ENCODE assay signal across 1 cellular context in the genomic region with DNA sequence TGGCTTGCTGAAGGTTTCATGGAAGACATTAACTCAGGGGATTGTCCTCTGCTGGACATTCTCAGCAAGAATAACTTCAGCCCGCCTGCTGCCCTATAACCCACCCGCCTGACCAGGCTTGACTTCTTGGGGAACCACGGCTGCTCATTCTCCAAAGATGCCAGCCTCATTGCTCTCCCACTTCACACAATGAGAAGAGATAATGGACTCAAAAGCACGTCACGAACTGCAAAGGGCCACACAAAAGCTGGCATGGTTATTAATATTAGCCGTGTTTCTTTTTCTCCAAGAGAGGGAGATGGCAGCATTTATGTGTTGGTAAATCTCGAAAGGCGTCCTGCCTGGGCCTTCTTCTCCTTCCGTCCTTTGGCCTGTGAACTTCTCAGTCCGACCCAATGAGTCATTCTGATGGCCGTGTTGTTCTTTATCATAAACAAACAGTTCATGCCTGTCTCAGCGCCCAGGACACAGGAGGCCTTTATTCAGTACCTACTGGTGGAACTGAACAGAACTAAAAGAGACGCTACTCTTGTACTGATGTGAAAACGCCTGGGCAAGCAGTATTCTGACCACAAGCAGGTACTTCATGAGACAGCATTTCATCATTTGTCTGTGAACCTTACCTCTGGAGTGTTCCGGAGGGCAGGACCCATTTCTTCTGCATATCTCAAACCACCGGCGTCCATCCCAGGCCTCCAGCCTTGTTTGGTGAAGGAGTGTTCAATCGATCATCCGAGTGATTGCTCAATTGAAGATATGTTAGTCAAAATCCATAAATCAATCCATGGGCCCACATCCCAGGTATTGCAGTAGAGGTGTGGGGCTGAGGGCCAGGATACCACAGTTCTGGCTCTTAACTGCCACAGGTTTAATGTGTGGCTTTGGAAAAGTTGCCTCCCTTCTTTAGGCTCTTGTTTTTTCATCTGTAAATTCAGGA.
TF ChIP-seq lines count a peak whose summit lies in the region.

No MANE protein-coding gene starts in this region.

TF ChIP-seq in HepG2, 621 proteins besides CTCF, POLR2A, EP300 and RAD21 (continued from another document and continues in another):
- TF ChIP-seq, protein P1, sequence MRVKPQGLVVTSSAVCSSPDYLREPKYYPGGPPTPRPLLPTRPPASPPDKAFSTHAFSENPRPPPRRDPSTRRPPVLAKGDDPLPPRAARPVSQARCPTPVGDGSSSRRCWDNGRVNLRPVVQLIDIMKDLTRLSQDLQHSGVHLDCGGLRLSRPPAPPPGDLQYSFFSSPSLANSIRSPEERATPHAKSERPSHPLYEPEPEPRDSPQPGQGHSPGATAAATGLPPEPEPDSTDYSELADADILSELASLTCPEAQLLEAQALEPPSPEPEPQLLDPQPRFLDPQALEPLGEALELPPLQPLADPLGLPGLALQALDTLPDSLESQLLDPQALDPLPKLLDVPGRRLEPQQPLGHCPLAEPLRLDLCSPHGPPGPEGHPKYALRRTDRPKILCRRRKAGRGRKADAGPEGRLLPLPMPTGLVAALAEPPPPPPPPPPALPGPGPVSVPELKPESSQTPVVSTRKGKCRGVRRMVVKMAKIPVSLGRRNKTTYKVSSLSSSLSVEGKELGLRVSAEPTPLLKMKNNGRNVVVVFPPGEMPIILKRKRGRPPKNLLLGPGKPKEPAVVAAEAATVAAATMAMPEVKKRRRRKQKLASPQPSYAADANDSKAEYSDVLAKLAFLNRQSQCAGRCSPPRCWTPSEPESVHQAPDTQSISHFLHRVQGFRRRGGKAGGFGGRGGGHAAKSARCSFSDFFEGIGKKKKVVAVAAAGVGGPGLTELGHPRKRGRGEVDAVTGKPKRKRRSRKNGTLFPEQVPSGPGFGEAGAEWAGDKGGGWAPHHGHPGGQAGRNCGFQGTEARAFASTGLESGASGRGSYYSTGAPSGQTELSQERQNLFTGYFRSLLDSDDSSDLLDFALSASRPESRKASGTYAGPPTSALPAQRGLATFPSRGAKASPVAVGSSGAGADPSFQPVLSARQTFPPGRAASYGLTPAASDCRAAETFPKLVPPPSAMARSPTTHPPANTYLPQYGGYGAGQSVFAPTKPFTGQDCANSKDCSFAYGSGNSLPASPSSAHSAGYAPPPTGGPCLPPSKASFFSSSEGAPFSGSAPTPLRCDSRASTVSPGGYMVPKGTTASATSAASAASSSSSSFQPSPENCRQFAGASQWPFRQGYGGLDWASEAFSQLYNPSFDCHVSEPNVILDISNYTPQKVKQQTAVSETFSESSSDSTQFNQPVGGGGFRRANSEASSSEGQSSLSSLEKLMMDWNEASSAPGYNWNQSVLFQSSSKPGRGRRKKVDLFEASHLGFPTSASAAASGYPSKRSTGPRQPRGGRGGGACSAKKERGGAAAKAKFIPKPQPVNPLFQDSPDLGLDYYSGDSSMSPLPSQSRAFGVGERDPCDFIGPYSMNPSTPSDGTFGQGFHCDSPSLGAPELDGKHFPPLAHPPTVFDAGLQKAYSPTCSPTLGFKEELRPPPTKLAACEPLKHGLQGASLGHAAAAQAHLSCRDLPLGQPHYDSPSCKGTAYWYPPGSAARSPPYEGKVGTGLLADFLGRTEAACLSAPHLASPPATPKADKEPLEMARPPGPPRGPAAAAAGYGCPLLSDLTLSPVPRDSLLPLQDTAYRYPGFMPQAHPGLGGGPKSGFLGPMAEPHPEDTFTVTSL (CRISPR knock-in tag; IDR thresholded peaks at IDR 0.05; ENCODE audit: borderline replicate concordance) = peak; percentile 79; the same call in 1 of the 2 replicates
- TF ChIP-seq RNF2 (conservative IDR thresholded peaks at IDR 0.05; ENCODE audit: low read depth) = 0 out of 2 replicates have a peak, but pooled peaks have one; percentile 44
- TF ChIP-seq LCORL (IDR thresholded peaks at IDR 0.05) = no peak
- 0 out of 2 replicates have a peak, but pooled peaks have one; percentile 46 for TF ChIP-seq LCORL (CRISPR knock-in tag; IDR thresholded peaks at IDR 0.05)
- peak; percentile 83 for TF ChIP-seq MAFF (IDR thresholded peaks at IDR 0.05; ENCODE audit: low read depth, low read length)
- peak; percentile 35 for TF ChIP-seq ZEB1 (IDR thresholded peaks at IDR 0.05; ENCODE audit: insufficient replicate concordance, low read depth)
- 0 out of 2 replicates have a peak, but pooled peaks have one; percentile 34 for TF ChIP-seq SATB2 (CRISPR knock-in tag; IDR thresholded peaks at IDR 0.05)
- no peak for TF ChIP-seq ZNF333 (CRISPR knock-in tag; IDR thresholded peaks at IDR 0.05; ENCODE audit: borderline replicate concordance)
- TF ChIP-seq, protein P2, sequence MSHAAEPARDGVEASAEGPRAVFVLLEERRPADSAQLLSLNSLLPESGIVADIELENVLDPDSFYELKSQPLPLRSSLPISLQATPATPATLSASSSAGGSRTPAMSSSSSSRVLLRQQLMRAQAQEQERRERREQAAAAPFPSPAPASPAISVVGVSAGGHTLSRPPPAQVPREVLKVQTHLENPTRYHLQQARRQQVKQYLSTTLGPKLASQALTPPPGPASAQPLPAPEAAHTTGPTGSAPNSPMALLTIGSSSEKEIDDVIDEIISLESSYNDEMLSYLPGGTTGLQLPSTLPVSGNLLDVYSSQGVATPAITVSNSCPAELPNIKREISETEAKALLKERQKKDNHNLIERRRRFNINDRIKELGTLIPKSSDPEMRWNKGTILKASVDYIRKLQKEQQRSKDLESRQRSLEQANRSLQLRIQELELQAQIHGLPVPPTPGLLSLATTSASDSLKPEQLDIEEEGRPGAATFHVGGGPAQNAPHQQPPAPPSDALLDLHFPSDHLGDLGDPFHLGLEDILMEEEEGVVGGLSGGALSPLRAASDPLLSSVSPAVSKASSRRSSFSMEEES (CRISPR knock-in tag; IDR thresholded peaks at IDR 0.05) = 0 out of 2 replicates have a peak, but pooled peaks have one; percentile 10
- no peak for TF ChIP-seq NR2F6 (IDR thresholded peaks at IDR 0.05)
- 0 out of 2 replicates have a peak, but pooled peaks have one; percentile 39 for TF ChIP-seq NR2F6 (CRISPR knock-in tag; IDR thresholded peaks at IDR 0.05)
- TF ChIP-seq NCOR1 (IDR thresholded peaks at IDR 0.05; ENCODE audit: borderline replicate concordance, low read length) = peak; percentile 5; the same call in 1 of the 2 replicates
- no peak for TF ChIP-seq ARID2 (CRISPR knock-in tag; IDR thresholded peaks at IDR 0.05; ENCODE audit: borderline replicate concordance)
- TF ChIP-seq, protein P3, sequence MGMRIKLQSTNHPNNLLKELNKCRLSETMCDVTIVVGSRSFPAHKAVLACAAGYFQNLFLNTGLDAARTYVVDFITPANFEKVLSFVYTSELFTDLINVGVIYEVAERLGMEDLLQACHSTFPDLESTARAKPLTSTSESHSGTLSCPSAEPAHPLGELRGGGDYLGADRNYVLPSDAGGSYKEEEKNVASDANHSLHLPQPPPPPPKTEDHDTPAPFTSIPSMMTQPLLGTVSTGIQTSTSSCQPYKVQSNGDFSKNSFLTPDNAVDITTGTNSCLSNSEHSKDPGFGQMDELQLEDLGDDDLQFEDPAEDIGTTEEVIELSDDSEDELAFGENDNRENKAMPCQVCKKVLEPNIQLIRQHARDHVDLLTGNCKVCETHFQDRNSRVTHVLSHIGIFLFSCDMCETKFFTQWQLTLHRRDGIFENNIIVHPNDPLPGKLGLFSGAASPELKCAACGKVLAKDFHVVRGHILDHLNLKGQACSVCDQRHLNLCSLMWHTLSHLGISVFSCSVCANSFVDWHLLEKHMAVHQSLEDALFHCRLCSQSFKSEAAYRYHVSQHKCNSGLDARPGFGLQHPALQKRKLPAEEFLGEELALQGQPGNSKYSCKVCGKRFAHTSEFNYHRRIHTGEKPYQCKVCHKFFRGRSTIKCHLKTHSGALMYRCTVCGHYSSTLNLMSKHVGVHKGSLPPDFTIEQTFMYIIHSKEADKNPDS (CRISPR knock-in tag; IDR thresholded peaks at IDR 0.05) = no peak
- TF ChIP-seq CAMTA2 (CRISPR knock-in tag; IDR thresholded peaks at IDR 0.05; ENCODE audit: borderline replicate concordance) = no peak
- 0 out of 2 replicates have a peak, but pooled peaks have one; percentile 56 for TF ChIP-seq CCDC6 (CRISPR knock-in tag; IDR thresholded peaks at IDR 0.05)
- peak; percentile 72 for TF ChIP-seq ZFX (CRISPR knock-in tag; IDR thresholded peaks at IDR 0.05; ENCODE audit: low read depth)
- 0 out of 2 replicates have a peak, but pooled peaks have one; percentile 21 for TF ChIP-seq ZSCAN25 (CRISPR knock-in tag; IDR thresholded peaks at IDR 0.05)
- TF ChIP-seq, protein P4, sequence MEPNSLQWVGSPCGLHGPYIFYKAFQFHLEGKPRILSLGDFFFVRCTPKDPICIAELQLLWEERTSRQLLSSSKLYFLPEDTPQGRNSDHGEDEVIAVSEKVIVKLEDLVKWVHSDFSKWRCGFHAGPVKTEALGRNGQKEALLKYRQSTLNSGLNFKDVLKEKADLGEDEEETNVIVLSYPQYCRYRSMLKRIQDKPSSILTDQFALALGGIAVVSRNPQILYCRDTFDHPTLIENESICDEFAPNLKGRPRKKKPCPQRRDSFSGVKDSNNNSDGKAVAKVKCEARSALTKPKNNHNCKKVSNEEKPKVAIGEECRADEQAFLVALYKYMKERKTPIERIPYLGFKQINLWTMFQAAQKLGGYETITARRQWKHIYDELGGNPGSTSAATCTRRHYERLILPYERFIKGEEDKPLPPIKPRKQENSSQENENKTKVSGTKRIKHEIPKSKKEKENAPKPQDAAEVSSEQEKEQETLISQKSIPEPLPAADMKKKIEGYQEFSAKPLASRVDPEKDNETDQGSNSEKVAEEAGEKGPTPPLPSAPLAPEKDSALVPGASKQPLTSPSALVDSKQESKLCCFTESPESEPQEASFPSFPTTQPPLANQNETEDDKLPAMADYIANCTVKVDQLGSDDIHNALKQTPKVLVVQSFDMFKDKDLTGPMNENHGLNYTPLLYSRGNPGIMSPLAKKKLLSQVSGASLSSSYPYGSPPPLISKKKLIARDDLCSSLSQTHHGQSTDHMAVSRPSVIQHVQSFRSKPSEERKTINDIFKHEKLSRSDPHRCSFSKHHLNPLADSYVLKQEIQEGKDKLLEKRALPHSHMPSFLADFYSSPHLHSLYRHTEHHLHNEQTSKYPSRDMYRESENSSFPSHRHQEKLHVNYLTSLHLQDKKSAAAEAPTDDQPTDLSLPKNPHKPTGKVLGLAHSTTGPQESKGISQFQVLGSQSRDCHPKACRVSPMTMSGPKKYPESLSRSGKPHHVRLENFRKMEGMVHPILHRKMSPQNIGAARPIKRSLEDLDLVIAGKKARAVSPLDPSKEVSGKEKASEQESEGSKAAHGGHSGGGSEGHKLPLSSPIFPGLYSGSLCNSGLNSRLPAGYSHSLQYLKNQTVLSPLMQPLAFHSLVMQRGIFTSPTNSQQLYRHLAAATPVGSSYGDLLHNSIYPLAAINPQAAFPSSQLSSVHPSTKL (CRISPR knock-in tag; IDR thresholded peaks at IDR 0.05) = peak; percentile 76
- TF ChIP-seq NFATC3 (CRISPR knock-in tag; IDR thresholded peaks at IDR 0.05) = no peak
- peak; percentile 23; the same call in 1 of the 2 replicates for TF ChIP-seq ZNF772 (CRISPR knock-in tag; IDR thresholded peaks at IDR 0.05)
- TF ChIP-seq PHF5A (CRISPR knock-in tag; IDR thresholded peaks at IDR 0.05; ENCODE audit: low read depth, unreplicated experiment) = peak; percentile 57
- TF ChIP-seq ZZZ3 (CRISPR knock-in tag; IDR thresholded peaks at IDR 0.05; ENCODE audit: borderline replicate concordance) = no peak
- TF ChIP-seq ZFYVE20 (CRISPR knock-in tag; IDR thresholded peaks at IDR 0.05; ENCODE audit: borderline replicate concordance, low read depth) = no peak
- TF ChIP-seq, protein P5, sequence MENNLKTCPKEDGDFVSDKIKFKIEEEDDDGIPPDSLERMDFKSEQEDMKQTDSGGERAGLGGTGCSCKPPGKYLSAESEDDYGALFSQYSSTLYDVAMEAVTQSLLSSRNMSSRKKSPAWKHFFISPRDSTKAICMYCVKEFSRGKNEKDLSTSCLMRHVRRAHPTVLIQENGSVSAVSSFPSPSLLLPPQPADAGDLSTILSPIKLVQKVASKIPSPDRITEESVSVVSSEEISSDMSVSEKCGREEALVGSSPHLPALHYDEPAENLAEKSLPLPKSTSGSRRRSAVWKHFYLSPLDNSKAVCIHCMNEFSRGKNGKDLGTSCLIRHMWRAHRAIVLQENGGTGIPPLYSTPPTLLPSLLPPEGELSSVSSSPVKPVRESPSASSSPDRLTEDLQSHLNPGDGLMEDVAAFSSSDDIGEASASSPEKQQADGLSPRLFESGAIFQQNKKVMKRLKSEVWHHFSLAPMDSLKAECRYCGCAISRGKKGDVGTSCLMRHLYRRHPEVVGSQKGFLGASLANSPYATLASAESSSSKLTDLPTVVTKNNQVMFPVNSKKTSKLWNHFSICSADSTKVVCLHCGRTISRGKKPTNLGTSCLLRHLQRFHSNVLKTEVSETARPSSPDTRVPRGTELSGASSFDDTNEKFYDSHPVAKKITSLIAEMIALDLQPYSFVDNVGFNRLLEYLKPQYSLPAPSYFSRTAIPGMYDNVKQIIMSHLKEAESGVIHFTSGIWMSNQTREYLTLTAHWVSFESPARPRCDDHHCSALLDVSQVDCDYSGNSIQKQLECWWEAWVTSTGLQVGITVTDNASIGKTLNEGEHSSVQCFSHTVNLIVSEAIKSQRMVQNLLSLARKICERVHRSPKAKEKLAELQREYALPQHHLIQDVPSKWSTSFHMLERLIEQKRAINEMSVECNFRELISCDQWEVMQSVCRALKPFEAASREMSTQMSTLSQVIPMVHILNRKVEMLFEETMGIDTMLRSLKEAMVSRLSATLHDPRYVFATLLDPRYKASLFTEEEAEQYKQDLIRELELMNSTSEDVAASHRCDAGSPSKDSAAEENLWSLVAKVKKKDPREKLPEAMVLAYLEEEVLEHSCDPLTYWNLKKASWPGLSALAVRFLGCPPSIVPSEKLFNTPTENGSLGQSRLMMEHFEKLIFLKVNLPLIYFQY (CRISPR knock-in tag; IDR thresholded peaks at IDR 0.05; ENCODE audit: borderline replicate concordance) = peak; percentile 80; the same call in 1 of the 2 replicates
- TF ChIP-seq CC2D1A (CRISPR knock-in tag; IDR thresholded peaks at IDR 0.05) = no peak
- TF ChIP-seq SRSF9 (IDR thresholded peaks at IDR 0.05; ENCODE audit: borderline replicate concordance, insufficient read depth, low read depth, low read length, poor library complexity, severe bottlenecking) = no peak
- no peak for TF ChIP-seq ZNF768 (CRISPR knock-in tag; IDR thresholded peaks at IDR 0.05)
